Comparison of ENCODE assay signal across 18 cellular contexts in genomic region chr17:17675416-17675815, GRCh38.
"Had no signal": no experiment of that assay in that cellular context is flagged by ENCODE, and none has a peak within 500 bp of the region (broad histone marks: within the 10 kb centered on the region; RNA-seq: fewer than 3 reads in every experiment).

No MANE protein-coding gene starts in this region.

- H3K9me3 Mint-ChIP-seq: activated CD4-positive, alpha-beta memory T cell treated with anti-CD3 and anti-CD28 coated beads for 36 hours; activated naive CD8-positive, alpha-beta T cell treated with anti-CD3 and anti-CD28 coated beads, Interleukin-2, amount 50 U/mL, for 24 hours; memory B cell; naive B cell; stimulated activated naive B cell treated with anti-CD40 and anti-IgM and Interleukin-4, amounts not matched to agents 10 μg/mL and 1 μg/mL and 100 μg/mL, for 72 hours; T-helper 2 cell treated with Interferon-gamma antibody and Interleukin-4, amounts not matched to agents 5 μg/mL and 100 μg/mL, for 36 hours; WTC11 had no signal

- H3K27me3 Mint-ChIP-seq: activated CD4-positive, alpha-beta memory T cell treated with anti-CD3 and anti-CD28 coated beads for 36 hours; activated CD4-positive, alpha-beta T cell treated with anti-CD3 and anti-CD28 coated beads for 36 hours; activated naive CD8-positive, alpha-beta T cell treated with anti-CD3 and anti-CD28 coated beads, Interleukin-2, amount 50 U/mL, for 24 hours had no signal

- H3K27ac Mint-ChIP-seq: activated CD4-positive, alpha-beta memory T cell treated with anti-CD3 and anti-CD28 coated beads for 36 hours; activated CD4-positive, alpha-beta T cell treated with anti-CD3 and anti-CD28 coated beads for 36 hours; activated CD8-positive, alpha-beta memory T cell treated with anti-CD3 and anti-CD28 coated beads, Interleukin-2, amount 10 ng/mL, durations not matched to agents 7 days and 5 days; activated naive CD8-positive, alpha-beta T cell treated with anti-CD3 and anti-CD28 coated beads, Interleukin-2, amount 50 U/mL, for 24 hours had no signal

- H3K36me3 Mint-ChIP-seq: activated CD4-positive, alpha-beta memory T cell treated with anti-CD3 and anti-CD28 coated beads for 36 hours; activated CD8-positive, alpha-beta memory T cell treated with anti-CD3 and anti-CD28 coated beads, Interleukin-2, amount 10 ng/mL, durations not matched to agents 7 days and 5 days; memory B cell; naive B cell; stimulated activated naive B cell treated with anti-CD40 and anti-IgM and Interleukin-4, amounts not matched to agents 10 μg/mL and 1 μg/mL and 100 μg/mL, for 72 hours; WTC11 had no signal

- H3K4me3 Mint-ChIP-seq: activated CD4-positive, alpha-beta memory T cell treated with anti-CD3 and anti-CD28 coated beads for 36 hours; activated CD4-positive, alpha-beta T cell treated with anti-CD3 and anti-CD28 coated beads for 36 hours; activated naive CD8-positive, alpha-beta T cell treated with anti-CD3 and anti-CD28 coated beads, Interleukin-2, amount 50 U/mL, for 24 hours; stimulated activated naive B cell treated with anti-CD40 and anti-IgM and Interleukin-4, amounts not matched to agents 10 μg/mL and 1 μg/mL and 100 μg/mL, for 72 hours had no signal

- DNase-seq: activated CD4-positive, alpha-beta memory T cell treated with anti-CD3 and anti-CD28 coated beads for 36 hours; activated CD4-positive, alpha-beta T cell treated with anti-CD3 and anti-CD28 coated beads for 36 hours; activated CD8-positive, alpha-beta memory T cell treated with anti-CD3 and anti-CD28 coated beads, Interleukin-2, amount 10 ng/mL, durations not matched to agents 7 days and 5 days; activated naive CD4-positive, alpha-beta T cell treated with Interleukin-2 at 50 U/mL for 16 hours; activated naive CD8-positive, alpha-beta T cell treated with anti-CD3 and anti-CD28 coated beads, Interleukin-2, amount 50 U/mL, for 24 hours; aorta; gastrocnemius medialis; left ventricle myocardium inferior; naive B cell; stimulated activated CD4-positive, alpha-beta T cell treated with anti-CD3 and anti-CD28 coated beads, Interleukin-4, amount 100 ng/mL, for 4 hours; stimulated activated naive B cell treated with anti-CD40 and anti-IgM and Interleukin-4, amounts not matched to agents 10 μg/mL and 1 μg/mL and 100 μg/mL, for 72 hours; thyroid gland had no signal

- H3K27ac ChIP-seq: coronary artery, gastrocnemius medialis, left ventricle myocardium inferior, thyroid gland had no signal

- H3K4me3 ChIP-seq: coronary artery, gastrocnemius medialis, left ventricle myocardium inferior, mucosa of descending colon, spleen, thyroid gland had no signal

- H3K27me3 ChIP-seq: gastrocnemius medialis, spleen, thyroid gland had no signal

- H3K36me3 ChIP-seq: gastrocnemius medialis, left ventricle myocardium inferior, spleen, thyroid gland had no signal

- H3K9me3 ChIP-seq: gastrocnemius medialis, left ventricle myocardium inferior, mucosa of descending colon, spleen, thyroid gland had no signal

- ATAC-seq: activated naive CD8-positive, alpha-beta T cell treated with anti-CD3 and anti-CD28 coated beads, Interleukin-2, amount 50 U/mL, for 24 hours; gastrocnemius medialis had no signal
